In the genomic region with DNA sequence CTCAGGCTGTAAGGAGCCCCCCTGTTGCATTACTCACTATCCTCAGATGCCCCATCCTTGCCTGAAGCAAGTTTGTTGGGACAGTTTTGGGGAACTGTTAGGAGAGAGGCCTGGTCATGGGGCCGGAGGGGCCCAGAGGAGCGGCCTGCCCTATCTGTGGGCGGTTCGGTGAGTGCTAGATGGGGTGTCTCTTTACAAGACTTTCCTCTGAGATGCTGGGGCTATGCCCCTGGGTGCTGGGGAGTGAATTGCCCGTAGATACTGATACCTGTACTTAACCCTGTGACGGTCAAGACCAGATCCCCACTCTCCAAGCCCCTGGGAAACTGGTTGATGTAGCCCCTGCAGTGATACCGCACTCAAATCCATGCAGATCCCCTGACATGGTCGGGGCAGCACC, we compare ENCODE assay signal across 16 cellular contexts. TPM values are rescaled to one million over a fixed set of nuclear protein-coding genes. Genes with fewer than 3 reads are reported as not detected.
DNase-seq lines count a peak whose midpoint lies in the region; ATAC-seq and TF ChIP-seq lines count a peak whose summit lies in the region.
"Had no signal": no experiment of that assay in that cellular context is flagged by ENCODE, and none has a peak within 500 bp of the region (broad histone marks: within the 10 kb centered on the region; RNA-seq: fewer than 3 reads in every experiment).

No MANE protein-coding gene starts in this region.

- POLR2A ChIA-PET in RWPE1 (lab: Yijun Ruan, JAX; ENCODE audit: low non-redundant PET) = no interaction called here

- CTCF ChIA-PET in RWPE1 (lab: Yijun Ruan, JAX) = no interaction called here

- TF ChIP-seq POLR2A in gastroesophageal sphincter (IDR thresholded peaks at IDR 0.05) = no peak

- intact Hi-C loops in CD14-positive monocyte (cut with micrococcal nuclease) = no loop called here
- intact Hi-C loops in dendritic cell treated with granulocyte-macrophage colony-stimulating factor and Interleukin-4, amounts not matched to agents 40 ng/mL and 50 ng/mL, for 4 days (cut with micrococcal nuclease) = no loop called here

- TF ChIP-seq EP300 in gastroesophageal sphincter (IDR thresholded peaks at IDR 0.05) = no peak

- TF ChIP-seq CTCF in CD14-positive monocyte (IDR thresholded peaks at IDR 0.05) (no peak), RWPE1 (conservative IDR thresholded peaks at IDR 0.05; ENCODE audit: low read depth) (no peak), gastroesophageal sphincter (IDR thresholded peaks at IDR 0.05) (no peak)

- H3K36me3 Mint-ChIP-seq in CD14-positive monocyte = peaks cover 23 to 58% of the 10 kb centered on the region in 2 donors
- peaks cover 18% of the 10 kb centered on the region for H3K36me3 Mint-ChIP-seq in dendritic cell treated with granulocyte-macrophage colony-stimulating factor and Interleukin-4, amounts not matched to agents 40 ng/mL and 50 ng/mL, for 4 days (ENCODE audit: low read depth)

- no peak for DNase-seq in CD14-positive monocyte (ENCODE audit: low spot score)
- no peak for DNase-seq in RWPE1 (ENCODE audit: low spot score)
- DNase-seq in mesenteric fat pad (ENCODE audit: low spot score) = peak; percentile 51
- no peak for DNase-seq in activated CD4-positive, alpha-beta T cell treated with anti-CD3 and anti-CD28 coated beads, Interleukin-2, amount 50 U/mL, for 48 hours
- DNase-seq in DMS 273 treated with DMSO at 0.1 percent for 48 hours (lab: John Stamatoyannopoulos, UW) = no peak
- DNase-seq in T1000 (lab: John Stamatoyannopoulos, UW) = no peak
- DNase-seq: AML-193; Calu3; CD8-positive, alpha-beta T cell; GOT3 had no signal

- no peak overlapping the region for H3K4me3 ChIP-seq in gastroesophageal sphincter
- H3K4me3 ChIP-seq: A549, HAP-1 had no signal

- H3K9me3 Mint-ChIP-seq in CD14-positive monocyte = peaks cover 0 to 1% (median 0%) of the 10 kb centered on the region in 7 donors
- no peaks in the 10 kb centered on the region for H3K9me3 Mint-ChIP-seq in dendritic cell treated with granulocyte-macrophage colony-stimulating factor and Interleukin-4, amounts not matched to agents 40 ng/mL and 50 ng/mL, for 4 days

- peaks cover 0 to 49% (median 4%) of the 10 kb centered on the region in 3 donors for H3K4me1 ChIP-seq in gastroesophageal sphincter

- H3K4me1 Mint-ChIP-seq in CD14-positive monocyte = peaks cover 27% of the 10 kb centered on the region
- peaks cover 78% of the 10 kb centered on the region for H3K4me1 Mint-ChIP-seq in dendritic cell treated with granulocyte-macrophage colony-stimulating factor and Interleukin-4, amounts not matched to agents 40 ng/mL and 50 ng/mL, for 4 days (ENCODE audit: low read depth)

- no peak for ATAC-seq in gastroesophageal sphincter
- ATAC-seq: A549; CD8-positive, alpha-beta T cell had no signal

- H3K27ac Mint-ChIP-seq in CD14-positive monocyte = peak overlapping the region in 5 of 7 donors; percentile 12 to 74 (median 43)
- H3K27ac Mint-ChIP-seq in dendritic cell treated with granulocyte-macrophage colony-stimulating factor and Interleukin-4, amounts not matched to agents 40 ng/mL and 50 ng/mL, for 4 days = peak overlapping the region; percentile 74
- H3K27ac Mint-ChIP-seq: CD8-positive, alpha-beta T cell had no signal

- H3K27me3 ChIP-seq in gastroesophageal sphincter = no peaks in the 10 kb centered on the region

- no CpG with 5 or more reads among the region's 8 CpGs for WGBS in gastroesophageal sphincter (ENCODE audit: low coverage in 1 of 2), 2 donors

- H3K27ac ChIP-seq in RWPE1 (peak overlapping the region; percentile 6; the same call in 1 of the 2 replicates), gastroesophageal sphincter (no peak overlapping the region)
- H3K27ac ChIP-seq: 22Rv1, A549, C4-2B had no signal

- H3K4me3 Mint-ChIP-seq in CD14-positive monocyte = no peak overlapping the region
- no peak overlapping the region for H3K4me3 Mint-ChIP-seq in dendritic cell treated with granulocyte-macrophage colony-stimulating factor and Interleukin-4, amounts not matched to agents 40 ng/mL and 50 ng/mL, for 4 days
- H3K4me3 Mint-ChIP-seq: CD8-positive, alpha-beta T cell had no signal

- peaks cover 0 to 3% (median 0%) of the 10 kb centered on the region in 3 donors for H3K27me3 Mint-ChIP-seq in CD14-positive monocyte (ENCODE audit: low read depth in 3 of 3)
- H3K27me3 Mint-ChIP-seq in dendritic cell treated with granulocyte-macrophage colony-stimulating factor and Interleukin-4, amounts not matched to agents 40 ng/mL and 50 ng/mL, for 4 days = no peaks in the 10 kb centered on the region

- H3K36me3 ChIP-seq in gastroesophageal sphincter = no peaks in the 10 kb centered on the region
- H3K36me3 ChIP-seq: HAP-1 had no signal

- no peaks in the 10 kb centered on the region for H3K9me3 ChIP-seq in gastroesophageal sphincter
- H3K9me3 ChIP-seq: A549, HAP-1 had no signal

RNA-seq across cellular contexts. Expression of a gene that starts 12.4 kb away (rescaled TPM):
- 10 to 100 TPM; 17.6 to 28.0 TPM for polyA plus RNA-seq in CD14-positive monocyte
- total RNA-seq in mesenteric fat pad (115 TPM), gastroesophageal sphincter (100 to 1,000 TPM in 2 of 4 donors, 10 to 100 TPM in 2; 84.4 to 134 (median 110) TPM)
